In genomic region chr1:181106022-181106312, GRCh38 we compare ENCODE assay signal across 7 cellular contexts. TPM values are rescaled to one million over a fixed set of nuclear protein-coding genes. Genes with fewer than 3 reads are reported as not detected.
DNase-seq lines count a peak whose midpoint lies in the region; ATAC-seq and FAIRE-seq lines count a peak whose summit lies in the region.

No MANE protein-coding gene starts in this region.

- intact Hi-C loops in activated CD4-positive, alpha-beta memory T cell treated with anti-CD3 and anti-CD28 coated beads for 36 hours (cut with micrococcal nuclease): no loop called here

- H3K4me3 ChIP-seq in HUES48 (ENCODE audit: low read depth, low read length): peak overlapping the region; percentile 66
- 0 out of 2 replicates have a peak overlapping the region, but pooled peaks have one; percentile 36 for H3K4me3 ChIP-seq in iPS-18c (ENCODE audit: insufficient read depth, low read depth, low read length)

- H3K9me3 ChIP-seq in HUES48 (ENCODE audit: control insufficient read depth, insufficient read depth, low read length) (no peaks in the 10 kb centered on the region), iPS-18c (ENCODE audit: control insufficient read depth, insufficient read depth, low read length) (no peaks in the 10 kb centered on the region)

- H3K9me3 Mint-ChIP-seq in activated CD4-positive, alpha-beta memory T cell treated with anti-CD3 and anti-CD28 coated beads for 36 hours: no peaks in the 10 kb centered on the region
- H3K9me3 Mint-ChIP-seq in stimulated activated naive CD8-positive, alpha-beta T cell treated with anti-CD3 and anti-CD28 coated beads, Interleukin-15, amount 100 ng/mL, for 72 hours: no peaks in the 10 kb centered on the region

- no peaks in the 10 kb centered on the region for H3K36me3 Mint-ChIP-seq in activated CD4-positive, alpha-beta memory T cell treated with anti-CD3 and anti-CD28 coated beads for 36 hours

- peaks cover 66% of the 10 kb centered on the region for H3K27me3 ChIP-seq in HUES48 (ENCODE audit: control insufficient read depth, insufficient read depth, low read length)

- H3K4me1 Mint-ChIP-seq in activated CD4-positive, alpha-beta memory T cell treated with anti-CD3 and anti-CD28 coated beads for 36 hours (ENCODE audit: low read depth): peaks cover 45% of the 10 kb centered on the region
- peaks cover 67% of the 10 kb centered on the region for H3K4me1 Mint-ChIP-seq in stimulated activated naive CD8-positive, alpha-beta T cell treated with anti-CD3 and anti-CD28 coated beads, Interleukin-15, amount 100 ng/mL, for 72 hours

- H3K9ac ChIP-seq in HUES48 (ENCODE audit: low read depth, low read length): no peak overlapping the region

- ATAC-seq in stimulated activated naive CD8-positive, alpha-beta T cell treated with anti-CD3 and anti-CD28 coated beads, Interleukin-15, amount 100 ng/mL, for 72 hours: no peak

- H3K4me3 Mint-ChIP-seq in activated CD4-positive, alpha-beta memory T cell treated with anti-CD3 and anti-CD28 coated beads for 36 hours: peak overlapping the region; percentile 65
- peak overlapping the region; percentile 81 to 92 for H3K4me3 Mint-ChIP-seq in stimulated activated naive CD8-positive, alpha-beta T cell treated with anti-CD3 and anti-CD28 coated beads, Interleukin-15, amount 100 ng/mL, for 72 hours

- peak overlapping the region; percentile 54 for H3K27ac ChIP-seq in HUES48 (ENCODE audit: low read depth, low read length)

- peaks cover 20% of the 10 kb centered on the region for H3K27me3 Mint-ChIP-seq in activated CD4-positive, alpha-beta memory T cell treated with anti-CD3 and anti-CD28 coated beads for 36 hours
- H3K27me3 Mint-ChIP-seq in stimulated activated naive CD8-positive, alpha-beta T cell treated with anti-CD3 and anti-CD28 coated beads, Interleukin-15, amount 100 ng/mL, for 72 hours: peaks cover 43% of the 10 kb centered on the region

- peaks cover 43% of the 10 kb centered on the region for H3K4me1 ChIP-seq in HUES48 (ENCODE audit: control insufficient read depth, insufficient read depth, low read length)

- no peak for FAIRE-seq in GM19239 (lab: Jason Lieb, UNC)

- POLR2A ChIA-PET in activated CD4-positive, alpha-beta memory T cell treated with anti-CD3 and anti-CD28 coated beads for 36 hours (lab: Charles Lee): interaction anchor here (1.2 to 11.4 kb wide), 4 partner anchors 16 to 82 kb away, joined by 3 to 168 read pairs (median 3); partner anchors contain the start of gene IER5

- CTCF ChIA-PET in activated CD4-positive, alpha-beta memory T cell treated with anti-CD3 and anti-CD28 coated beads for 36 hours (lab: Charles Lee): interaction anchor here (1.4 to 19.3 kb wide), 4 partner anchors 14 to 73 kb away, joined by 4 to 229 read pairs (median 16); partner anchors contain the start of gene MR1

- H3K27ac Mint-ChIP-seq in activated CD4-positive, alpha-beta memory T cell treated with anti-CD3 and anti-CD28 coated beads for 36 hours: peak overlapping the region; percentile 1
- peak overlapping the region in 1 of 2 donors; percentile 87 for H3K27ac Mint-ChIP-seq in stimulated activated naive CD8-positive, alpha-beta T cell treated with anti-CD3 and anti-CD28 coated beads, Interleukin-15, amount 100 ng/mL, for 72 hours

- DNase-seq in activated CD4-positive, alpha-beta memory T cell treated with anti-CD3 and anti-CD28 coated beads for 36 hours: no peak
- no peak for DNase-seq in stimulated activated naive CD8-positive, alpha-beta T cell treated with anti-CD3 and anti-CD28 coated beads, Interleukin-15, amount 100 ng/mL, for 72 hours
- DNase-seq in hypothalamus (lab: John Stamatoyannopoulos, UW) (no peak), NCI-H510A (lab: John Stamatoyannopoulos, UW) (no peak), GM19239 (ENCODE audit: insufficient read length, low spot score) (no peak)

- H3K36me3 ChIP-seq in HUES48 (ENCODE audit: control insufficient read depth, insufficient read depth, low read length): no peaks in the 10 kb centered on the region

RNA-seq across cellular contexts. Expression of gene IER5, which starts 17.5 kb away (rescaled TPM):
- 10 to 100 TPM; 27.9 to 28.9 TPM for total RNA-seq in activated CD4-positive, alpha-beta memory T cell treated with anti-CD3 and anti-CD28 coated beads for 36 hours
